In the genomic region with DNA sequence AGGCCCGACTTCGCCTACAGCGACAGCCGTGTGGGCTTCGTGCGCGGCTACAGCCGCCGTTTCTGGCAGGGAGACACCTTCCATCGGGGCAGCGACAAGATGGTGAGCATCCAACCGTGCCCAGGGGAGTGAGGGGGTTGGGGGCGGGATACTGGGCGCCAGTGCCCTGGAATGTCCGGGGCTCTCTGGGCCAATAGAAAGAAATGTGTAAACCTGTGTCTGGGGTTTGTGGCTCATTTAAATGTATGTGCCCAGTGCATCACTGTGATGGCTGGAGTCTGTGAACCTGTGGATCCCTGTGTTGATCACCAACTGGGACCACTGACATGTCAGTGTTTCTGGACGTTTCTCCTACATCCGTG, we compare ENCODE assay signal across 8 cellular contexts. TPM values are rescaled to one million over a fixed set of nuclear protein-coding genes. Genes with fewer than 3 reads are reported as not detected.
DNase-seq lines count a peak whose midpoint lies in the region; TF ChIP-seq lines count a peak whose summit lies in the region.

No MANE protein-coding gene starts in this region.

- H3K27ac ChIP-seq in OCI-LY7 (ENCODE audit: low read depth, low read length, poor library complexity, severe bottlenecking) = peak overlapping the region; percentile 28
- peak overlapping the region; percentile 80 to 87 (median 85) for H3K27ac ChIP-seq in esophagus muscularis mucosa (replicated peaks in 1 of 4)
- peak overlapping the region in 1 of 2 donors; percentile 43 for H3K27ac ChIP-seq in prostate gland

- TF ChIP-seq EP300 in esophagus muscularis mucosa (IDR thresholded peaks at IDR 0.05) = no peak

- H4K20me1 ChIP-seq in OCI-LY7 (ENCODE audit: insufficient read depth, low read length) = no peaks in the 10 kb centered on the region

- peak overlapping the region; percentile 62 for H3K4me3 ChIP-seq in GM12875 (ENCODE audit: low read depth, low read length)
- peak overlapping the region; percentile 83 for H3K4me3 ChIP-seq in OCI-LY7 (ENCODE audit: low read depth, low read length, poor library complexity, severe bottlenecking)
- H3K4me3 ChIP-seq in esophagus muscularis mucosa = peak overlapping the region; percentile 68 to 76 (median 73)
- peak overlapping the region; percentile 60 to 65 for H3K4me3 ChIP-seq in prostate gland

- H3K36me3 ChIP-seq in OCI-LY7 (ENCODE audit: insufficient read depth, low read length) (peaks cover 20% of the 10 kb centered on the region), esophagus muscularis mucosa (no peaks in the 10 kb centered on the region), prostate gland (no peaks in the 10 kb centered on the region)

- H2AFZ ChIP-seq in OCI-LY7 (ENCODE audit: low read length) = peak overlapping the region; percentile 32; the same call in 1 of the 2 replicates

- H3K9me3 ChIP-seq in OCI-LY7 (ENCODE audit: low read length) (no peaks in the 10 kb centered on the region), esophagus muscularis mucosa (no peaks in the 10 kb centered on the region), prostate gland (no peaks in the 10 kb centered on the region)

- H3K9me2 ChIP-seq in OCI-LY7 (ENCODE audit: insufficient read depth, low read length) = no peaks in the 10 kb centered on the region

- H3K4me2 ChIP-seq in OCI-LY7 (ENCODE audit: low read length) = peak overlapping the region; percentile 86

- TSS peak; percentile 77 for BruUV-seq in OCI-LY7 (replicated peaks; lab: Mats Ljungman, UMichigan)

- POLR2A ChIA-PET in OCI-LY7 (lab: Charles Lee) = interaction anchor here (0.6 to 3.9 kb wide), 12 partner anchors 10 to 232 kb away, joined by 3 to 36 read pairs (median 4); no protein-coding TSS in a partner anchor

- TF ChIP-seq CTCF in GM12875 (IDR thresholded peaks at IDR 0.05; ENCODE audit: borderline replicate concordance, insufficient read depth, low read depth, low read length) (no peak), OCI-LY7 (conservative IDR thresholded peaks at IDR 0.05; ENCODE audit: low read length) (no peak), esophagus muscularis mucosa (IDR thresholded peaks at IDR 0.05) (no peak), prostate gland (IDR thresholded peaks at IDR 0.05) (no peak), GM13976 (IDR thresholded peaks at IDR 0.05; ENCODE audit: borderline replicate concordance, control extremely low read depth, extremely low read depth, insufficient read depth, missing control alignments) (no peak)

- peaks cover 6% of the 10 kb centered on the region; the same call in 1 of the 2 replicates for H3K79me2 ChIP-seq in OCI-LY7 (ENCODE audit: insufficient read depth, low read depth, low read length)

- in situ Hi-C loops in GM13976 (cut with MboI; ENCODE audit: low sequenced_read_pairs, unreplicated experiment) = no loop called here

- DNase-seq in OCI-LY7 (ENCODE audit: low spot score) (no peak), esophagus muscularis mucosa (ENCODE audit: extremely low spot score) (no peak), prostate gland (ENCODE audit: low spot score) (no peak), SHP77 (lab: John Stamatoyannopoulos, UW) (no peak), GM13976 (ENCODE audit: low spot score) (no peak), SKM-1 treated with dmso at 0.1 percent for 144 hours (lab: John Stamatoyannopoulos, UW; ENCODE audit: unreplicated experiment) (no peak), SW480 (ENCODE audit: low spot score) (no peak)

- H3K27me3 ChIP-seq in esophagus muscularis mucosa (no peaks in the 10 kb centered on the region), prostate gland (replicated peaks; ENCODE audit: insufficient read depth) (no peaks in the 10 kb centered on the region)

- 0% methylated on average over 2 of the region's 17 CpGs for WGBS in esophagus muscularis mucosa
- 3% methylated on average over 15 of the region's 17 CpGs for WGBS in prostate gland

- H3K4me1 ChIP-seq in OCI-LY7 (ENCODE audit: insufficient read depth, low read length, poor library complexity, severe bottlenecking) (peaks cover 26% of the 10 kb centered on the region), esophagus muscularis mucosa (peaks cover 32 to 49% (median 45%) of the 10 kb centered on the region in 4 donors), prostate gland (replicated peaks) (peaks cover 5% of the 10 kb centered on the region)

- no peak for TF ChIP-seq POLR2A in esophagus muscularis mucosa (IDR thresholded peaks at IDR 0.05; ENCODE audit: low read depth)
- no peak for TF ChIP-seq POLR2A in prostate gland (IDR thresholded peaks at IDR 0.05)

- intact Hi-C loops in OCI-LY7 (cut with micrococcal nuclease; ENCODE audit: unreplicated experiment) (loop anchor here (1.0 to 5.0 kb wide), 3 partner anchors 47 to 379 kb away; partner anchors contain the start of genes NUSAP1 and OIP5), esophagus muscularis mucosa (cut with DNase I) (no loop called here), prostate gland (cut with DNase I) (loop anchor here (5.0 kb wide), 1 partner anchor 64 kb away; no protein-coding TSS in a partner anchor)

- CTCF ChIA-PET in OCI-LY7 (lab: Charles Lee; ENCODE audit: unreplicated experiment) = interaction anchor here (0.5 to 1.2 kb wide), 2 partner anchors 10 to 28 kb away, joined by 3 read pairs; no protein-coding TSS in a partner anchor

RNA-seq across cellular contexts. Expression of gene CHAC1, which starts 0.4 kb away (rescaled TPM):
- total RNA-seq in OCI-LY7 (2014; rRNA removed; shearing (Covaris generic)) = 40.4 and 41.4 TPM in 2 replicates
- total RNA-seq in OCI-LY7 (2022) (35.3 and 55.6 TPM in 2 replicates), esophagus muscularis mucosa (1 to 10 TPM in 3 of 4 donors, under 1 TPM in 1; 0.66 to 3.6 (median 1.3) TPM), prostate gland (1 to 10 TPM in 1 of 2 donors, under 1 TPM in 1; 0.18 to 2.7 TPM)

RNA-seq across cellular contexts. Expression of gene DLL4, which starts 24.6 kb away (rescaled TPM):
- 0.19 TPM in 1 of 2 replicates, not detected in the other for total RNA-seq in OCI-LY7 (2014; rRNA removed; shearing (Covaris generic))
- 0.15 TPM in 1 of 2 replicates, not detected in the other for total RNA-seq in OCI-LY7 (2022)
- total RNA-seq in esophagus muscularis mucosa = 10 to 100 TPM in 1 of 4 donors, 1 to 10 TPM in 3; 1.7 to 12.6 (median 7.5) TPM
- total RNA-seq in prostate gland = 1 to 10 TPM; 6.2 to 6.5 TPM

RNA-seq across cellular contexts. Expression of gene VPS18, which starts 59.4 kb away (rescaled TPM):
- total RNA-seq in OCI-LY7 (2014; rRNA removed; shearing (Covaris generic)) = 24.5 and 26.2 TPM in 2 replicates
- total RNA-seq in OCI-LY7 (2022) (26.4 and 30.7 TPM in 2 replicates), esophagus muscularis mucosa (10 to 100 TPM; 28.7 to 36.6 (median 32.2) TPM), prostate gland (10 to 100 TPM; 32.4 to 39.0 TPM)

Comparison
In these comparisons a context has a peak if more than half of its experiments do, and no peak if none do; other contexts are left out.
1. RNA of gene CHAC1, which starts 0.4 kb away (total RNA-seq): 35.3 to 55.6 TPM in OCI-LY7; 0.18 to 2.7 TPM in prostate gland and 0.66 to 3.6 TPM in esophagus muscularis mucosa; every median in the first group is over 4 times any median in the second.
2. Peak in every context shown above with its lines, with median percentiles within 50 percentile points of each other: H3K4me3 ChIP-seq.